In the genomic region with DNA sequence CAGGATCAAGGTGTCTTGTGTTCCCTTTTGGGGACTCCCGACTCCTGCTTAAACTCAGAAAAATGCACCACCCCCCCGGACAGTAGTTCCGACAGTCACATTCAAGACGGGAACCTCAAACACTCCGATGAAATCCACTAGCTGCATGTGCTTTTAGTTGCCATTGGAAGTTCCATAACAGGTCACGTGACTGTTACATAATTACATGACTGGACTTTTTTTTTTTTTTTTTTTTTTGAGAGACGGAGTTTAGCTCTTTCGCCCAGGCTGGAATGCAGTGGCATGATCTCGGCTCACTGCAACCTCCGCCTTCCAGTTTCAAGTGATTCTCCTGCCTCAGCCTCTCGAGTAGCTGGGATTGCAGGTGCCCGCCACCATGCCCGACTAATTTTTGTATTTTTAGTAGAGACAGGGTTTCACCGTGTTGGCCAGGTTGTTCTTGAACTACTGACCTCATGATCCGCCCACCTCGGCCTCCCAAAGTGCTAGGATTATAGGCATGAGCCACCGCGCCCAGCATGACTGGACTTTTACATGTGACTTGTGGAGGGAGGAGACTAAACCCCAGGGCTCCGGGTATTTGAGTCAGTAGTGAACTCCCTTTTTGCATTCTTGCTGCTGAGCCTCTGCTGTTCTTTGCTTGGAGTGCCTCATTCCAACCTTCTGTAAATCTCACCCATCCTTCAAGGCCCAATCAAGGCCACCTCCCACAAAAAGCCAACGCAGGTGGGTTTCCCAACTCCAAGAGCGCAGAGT, we compare ENCODE assay signal across 9 cellular contexts. TPM values are rescaled to one million over a fixed set of nuclear protein-coding genes. Genes with fewer than 3 reads are reported as not detected.
DNase-seq lines count a peak whose midpoint lies in the region; ATAC-seq and TF ChIP-seq lines count a peak whose summit lies in the region.
"Not testable (repeated sequence)": the region's sequence is repeated elsewhere in the genome, so short reads cannot be mapped to it uniquely, and the experiment has no call there.
"Had no signal": no experiment of that assay in that cellular context is flagged by ENCODE, and none has a peak within 500 bp of the region (broad histone marks: within the 10 kb centered on the region; RNA-seq: fewer than 3 reads in every experiment).

No MANE protein-coding gene starts in this region.

- not testable (repeated sequence) for H3K9me3 Mint-ChIP-seq in CD8-positive, alpha-beta T cell; activated CD8-positive, alpha-beta T cell treated with anti-CD3 and anti-CD28 coated beads, Interleukin-2, amount 10 ng/mL, durations not matched to agents 7 days and 5 days (ENCODE audit: insufficient read depth)

- not testable (repeated sequence) for TF ChIP-seq RAD21 in neural cell (conservative IDR thresholded peaks at IDR 0.05)

- H3K4me3 Mint-ChIP-seq in CD8-positive, alpha-beta T cell: peak overlapping the region; percentile 83
- peak overlapping the region; percentile 82 for H3K4me3 Mint-ChIP-seq in activated CD8-positive, alpha-beta T cell treated with anti-CD3 and anti-CD28 coated beads, Interleukin-2, amount 10 ng/mL, durations not matched to agents 7 days and 5 days

- TF ChIP-seq POLR2A in transverse colon (IDR thresholded peaks at IDR 0.05): peak; percentile 88

- TF ChIP-seq EP300 in neural cell (conservative IDR thresholded peaks at IDR 0.05; ENCODE audit: poor library complexity, severe bottlenecking); transverse colon (IDR thresholded peaks at IDR 0.05; ENCODE audit: low read depth): not testable (repeated sequence)

- POLR2A ChIA-PET in CD8-positive, alpha-beta T cell (lab: Charles Lee): interaction anchor here (1.1 to 1.9 kb wide), 5 partner anchors 8 to 47 kb away, joined by 4 to 10 read pairs (median 6); partner anchors contain the start of genes ALYREF, ANAPC11, ARHGDIA and MAFG
- POLR2A ChIA-PET in PC-9 (lab: Charles Lee; ENCODE audit: unreplicated experiment): interaction anchor here (1.0 kb wide), 1 partner anchor 10 kb away, joined by 8 read pairs; no protein-coding TSS in a partner anchor
- POLR2A ChIA-PET in activated CD8-positive, alpha-beta T cell treated with anti-CD3 and anti-CD28 coated beads, Interleukin-2, amount 10 ng/mL, durations not matched to agents 7 days and 5 days (lab: Charles Lee): interaction anchor here (1.1 to 2.2 kb wide), 3 partner anchors 11 to 46 kb away, joined by 3 to 19 read pairs (median 6); partner anchors contain the start of genes ARHGDIA and MAFG

- H3K27ac ChIP-seq in CD8-positive, alpha-beta T cell (ENCODE audit: low read depth, low read length); left ventricle myocardium inferior (replicated peaks); neural cell (ENCODE audit: low read length): not testable (repeated sequence)
- H3K27ac ChIP-seq in PC-9 (peak overlapping the region; percentile 62), colonic mucosa (peak overlapping the region; percentile 57), transverse colon (peak overlapping the region; percentile 88 to 92 (median 90))

- intact Hi-C loops in CD8-positive, alpha-beta T cell (cut with DNase I, micrococcal nuclease): loop anchor here (5.0 to 10.0 kb wide), 2 partner anchors 84 to 538 kb away; partner anchors contain the start of genes CYBC1 (in 1 of the 2), MCRIP1 (in 1 of the 2) and NARF (in 1 of the 2)
- intact Hi-C loops in PC-9 (cut with micrococcal nuclease; ENCODE audit: unreplicated experiment); colonic mucosa (cut with DNase I); left ventricle myocardium inferior (cut with micrococcal nuclease); transverse colon (cut with DNase I; ENCODE audit: low total_unique reads): not testable (repeated sequence)

- peak overlapping the region; percentile 96 for H3K4me2 ChIP-seq in PC-9
- H3K4me2 ChIP-seq in neural cell (ENCODE audit: low read length): not testable (repeated sequence)

- not testable (repeated sequence) for H3K27ac Mint-ChIP-seq in CD8-positive, alpha-beta T cell
- H3K27ac Mint-ChIP-seq in activated CD8-positive, alpha-beta T cell treated with anti-CD3 and anti-CD28 coated beads, Interleukin-2, amount 10 ng/mL, durations not matched to agents 7 days and 5 days: peak overlapping the region; percentile 16

- not testable (repeated sequence) for H2AFZ ChIP-seq in PC-9; neural cell (ENCODE audit: low read depth, low read length)

- H3K9me3 ChIP-seq in CD8-positive, alpha-beta T cell (ENCODE audit: low read length); PC-9 (ENCODE audit: insufficient read depth, low read depth); colonic mucosa; left ventricle myocardium inferior (replicated peaks); neural cell (ENCODE audit: low read length); transverse colon: not testable (repeated sequence)

- 60 to 67% methylated on average over 6 to 21 of the region's 21 CpGs for WGBS in transverse colon (ENCODE audit: low coverage in 1 of 2), 2 donors

- not testable (repeated sequence) for ATAC-seq in CD8-positive, alpha-beta T cell; activated CD8-positive, alpha-beta T cell treated with anti-CD3 and anti-CD28 coated beads, Interleukin-2, amount 10 ng/mL, durations not matched to agents 7 days and 5 days

- peaks cover 65% of the 10 kb centered on the region for H3F3A ChIP-seq in PC-9 (ENCODE audit: insufficient read depth, low read depth)
- H3F3A ChIP-seq in neural cell (ENCODE audit: insufficient read depth, low read length, poor library complexity, severe bottlenecking): not testable (repeated sequence)

- H3K79me2 ChIP-seq in PC-9 (ENCODE audit: low read depth) (peaks cover 54% of the 10 kb centered on the region), neural cell (replicated peaks; ENCODE audit: insufficient read depth, low read length) (peaks cover 13% of the 10 kb centered on the region)

- peaks cover 43% of the 10 kb centered on the region for H3K36me3 Mint-ChIP-seq in CD8-positive, alpha-beta T cell
- H3K36me3 Mint-ChIP-seq in activated CD8-positive, alpha-beta T cell treated with anti-CD3 and anti-CD28 coated beads, Interleukin-2, amount 10 ng/mL, durations not matched to agents 7 days and 5 days (ENCODE audit: low read depth): peaks cover 54% of the 10 kb centered on the region

- H3K27me3 Mint-ChIP-seq in CD8-positive, alpha-beta T cell (ENCODE audit: low read depth); activated CD8-positive, alpha-beta T cell treated with anti-CD3 and anti-CD28 coated beads, Interleukin-2, amount 10 ng/mL, durations not matched to agents 7 days and 5 days (ENCODE audit: low read depth): not testable (repeated sequence)

- not testable (repeated sequence) for TF ChIP-seq CTCF in CD8-positive, alpha-beta T cell (IDR thresholded peaks at IDR 0.05); PC-9 (conservative IDR thresholded peaks at IDR 0.05); colonic mucosa (IDR thresholded peaks at IDR 0.05); left ventricle myocardium inferior (IDR thresholded peaks at IDR 0.05; ENCODE audit: borderline replicate concordance); neural cell (IDR thresholded peaks at IDR 0.05; ENCODE audit: poor library complexity, severe bottlenecking); transverse colon (IDR thresholded peaks at IDR 0.05)

- peaks cover 19% of the 10 kb centered on the region for H3K4me1 ChIP-seq in CD8-positive, alpha-beta T cell (ENCODE audit: insufficient read depth, low read length)
- H3K4me1 ChIP-seq in PC-9 (replicated peaks; ENCODE audit: insufficient read depth) (peaks cover 50% of the 10 kb centered on the region), colonic mucosa (peaks cover 20% of the 10 kb centered on the region), left ventricle myocardium inferior (peaks cover 49% of the 10 kb centered on the region), transverse colon (peaks cover 11 to 55% (median 39%) of the 10 kb centered on the region in 4 donors)

- not testable (repeated sequence) for BruUV-seq in PC-9 (replicated peaks; lab: Mats Ljungman, UMichigan)

- CTCF ChIA-PET in CD8-positive, alpha-beta T cell (lab: Charles Lee): interaction anchor here (0.6 to 1.7 kb wide), 3 partner anchors 10 to 182 kb away, joined by 3 to 6 read pairs (median 4); no protein-coding TSS in a partner anchor
- CTCF ChIA-PET in PC-9 (lab: Charles Lee): not testable (repeated sequence)
- CTCF ChIA-PET in activated CD8-positive, alpha-beta T cell treated with anti-CD3 and anti-CD28 coated beads, Interleukin-2, amount 10 ng/mL, durations not matched to agents 7 days and 5 days (lab: Charles Lee): interaction anchor here (1.1 kb wide), 1 partner anchor 43 kb away, joined by 3 read pairs; no protein-coding TSS in a partner anchor

- H3K4me1 Mint-ChIP-seq in CD8-positive, alpha-beta T cell (ENCODE audit: low read depth): peaks cover 27% of the 10 kb centered on the region
- peaks cover 35% of the 10 kb centered on the region for H3K4me1 Mint-ChIP-seq in activated CD8-positive, alpha-beta T cell treated with anti-CD3 and anti-CD28 coated beads, Interleukin-2, amount 10 ng/mL, durations not matched to agents 7 days and 5 days (ENCODE audit: low read depth)

- DNase-seq in CD8-positive, alpha-beta T cell; activated CD8-positive, alpha-beta T cell treated with anti-CD3 and anti-CD28 coated beads, Interleukin-2, amount 10 ng/mL, durations not matched to agents 7 days and 5 days; left ventricle myocardium inferior: not testable (repeated sequence)
- DNase-seq in HT-29 (ENCODE audit: low spot score) (peak; percentile 61), PC-9 (peak; percentile 79 to 80), colonic mucosa (peak; percentile 75), transverse colon (peak; percentile 70)

- H3K9me2 ChIP-seq in PC-9 (ENCODE audit: insufficient read depth); neural cell (ENCODE audit: insufficient read depth, low read length): not testable (repeated sequence)

- peaks cover 28% of the 10 kb centered on the region for H3K36me3 ChIP-seq in CD8-positive, alpha-beta T cell (ENCODE audit: insufficient read depth, low read length)
- not testable (repeated sequence) for H3K36me3 ChIP-seq in PC-9 (ENCODE audit: low read depth); neural cell (ENCODE audit: insufficient read depth, low read length)
- H3K36me3 ChIP-seq in colonic mucosa: peaks cover 13% of the 10 kb centered on the region
- peaks cover 59% of the 10 kb centered on the region for H3K36me3 ChIP-seq in left ventricle myocardium inferior
- H3K36me3 ChIP-seq in transverse colon: peaks cover 0 to 26% (median 10%) of the 10 kb centered on the region in 4 donors

- H4K20me1 ChIP-seq in PC-9 (ENCODE audit: insufficient read depth); neural cell (ENCODE audit: insufficient read depth): not testable (repeated sequence)

- peak overlapping the region; percentile 79 to 90 for H3K9ac ChIP-seq in colonic mucosa (ENCODE audit: low read depth in 2 of 2, low read length in 2 of 2)
- H3K9ac ChIP-seq in neural cell (ENCODE audit: low read length): not testable (repeated sequence)

- in situ Hi-C loops in transverse colon (cut with MboI; ENCODE audit: low pct_ligation_motif_present in 1 of 4, low pct_unique_long_range_greater_than_20kb in 1 of 4, low sequenced_read_pairs in 3 of 4): not testable (repeated sequence)

- not testable (repeated sequence) for H3K27me3 ChIP-seq in CD8-positive, alpha-beta T cell (ENCODE audit: insufficient read depth, low read length); PC-9 (ENCODE audit: insufficient read depth, low read depth); colonic mucosa; left ventricle myocardium inferior (ENCODE audit: low read depth); neural cell (ENCODE audit: insufficient read depth, low read depth, low read length); transverse colon

- peak overlapping the region; percentile 69 for H3K4me3 ChIP-seq in CD8-positive, alpha-beta T cell (ENCODE audit: low read depth, low read length)
- H3K4me3 ChIP-seq in PC-9 (peak overlapping the region; percentile 66), colonic mucosa (peak overlapping the region; percentile 86), left ventricle myocardium inferior (peak overlapping the region; percentile 90), neural cell (ENCODE audit: low read length) (peak overlapping the region; percentile 79), transverse colon (peak overlapping the region in 3 of 4 donors; percentile 83 to 99 (median 90))

RNA-seq across cellular contexts. Expression of gene SIRT7, which starts 1.6 kb away (rescaled TPM):
- total RNA-seq in CD8-positive, alpha-beta T cell: 10 to 100 TPM; 75.2 to 76.1 TPM
- 101 and 121 TPM in 2 replicates for total RNA-seq in HT-29 (2014; rRNA removed; shearing (Covaris generic))
- 78.3 and 98.5 TPM in 2 replicates for total RNA-seq in PC-9 (2021)
- total RNA-seq in activated CD8-positive, alpha-beta T cell treated with anti-CD3 and anti-CD28 coated beads, Interleukin-2, amount 10 ng/mL, durations not matched to agents 7 days and 5 days: 10 to 100 TPM; 55.0 to 63.4 TPM
- 10 to 100 TPM; 43.3 to 81.9 TPM for total RNA-seq in colonic mucosa
- total RNA-seq in left ventricle myocardium inferior: 8.5 TPM
- polyA plus RNA-seq in neural cell: 44.5 and 54.4 TPM in 2 replicates
- polyA minus RNA-seq in neural cell: 11.9 and 16.6 TPM in 2 replicates
- 100 to 1,000 TPM in 2 of 4 donors, 10 to 100 TPM in 2; 76.5 to 315 (median 172) TPM for total RNA-seq in transverse colon

RNA-seq across cellular contexts. Expression of gene PCYT2, which starts 5.2 kb away (rescaled TPM):
- total RNA-seq in CD8-positive, alpha-beta T cell: 10 to 100 TPM; 18.0 to 18.1 TPM
- total RNA-seq in HT-29 (2014; rRNA removed; shearing (Covaris generic)): 163 and 167 TPM in 2 replicates
- total RNA-seq in PC-9 (2021) (54.7 and 82.2 TPM in 2 replicates), colonic mucosa (10 to 100 TPM; 47.5 to 71.6 TPM), left ventricle myocardium inferior (48.1 TPM), transverse colon (100 to 1,000 TPM in 1 of 4 donors, 10 to 100 TPM in 3; 37.2 to 424 (median 77.1) TPM)
- 10 to 100 TPM; 48.6 to 50.4 TPM for total RNA-seq in activated CD8-positive, alpha-beta T cell treated with anti-CD3 and anti-CD28 coated beads, Interleukin-2, amount 10 ng/mL, durations not matched to agents 7 days and 5 days
- 28.9 and 35.3 TPM in 2 replicates for polyA plus RNA-seq in neural cell
- polyA minus RNA-seq in neural cell: 22.8 and 28.7 TPM in 2 replicates

RNA-seq across cellular contexts. Expression of gene MAFG, which starts 11.1 kb away (rescaled TPM):
- 10 to 100 TPM in 1 of 2 experiments, 1 to 10 TPM in 1; 8.5 to 10.5 TPM for total RNA-seq in CD8-positive, alpha-beta T cell
- total RNA-seq in HT-29 (2014; rRNA removed; shearing (Covaris generic)): 42.8 and 45.5 TPM in 2 replicates
- 79.5 and 85.9 TPM in 2 replicates for total RNA-seq in PC-9 (2021)
- total RNA-seq in activated CD8-positive, alpha-beta T cell treated with anti-CD3 and anti-CD28 coated beads, Interleukin-2, amount 10 ng/mL, durations not matched to agents 7 days and 5 days: 10 to 100 TPM; 14.0 to 16.5 TPM
- 10 to 100 TPM; 16.0 to 20.4 TPM for total RNA-seq in colonic mucosa
- total RNA-seq in left ventricle myocardium inferior: 24.3 TPM
- 11.8 and 12.4 TPM in 2 replicates for polyA plus RNA-seq in neural cell
- polyA minus RNA-seq in neural cell: 13.5 and 14.4 TPM in 2 replicates
- total RNA-seq in transverse colon: 10 to 100 TPM; 22.4 to 34.4 (median 24.3) TPM

RNA-seq across cellular contexts. Expression of gene NPB, which starts 14.4 kb away (rescaled TPM):
- under 1 TPM in 1 of 2 experiments, not detected in 1; 0.38 TPM for total RNA-seq in CD8-positive, alpha-beta T cell
- 2.4 and 3.2 TPM in 2 replicates for total RNA-seq in HT-29 (2014; rRNA removed; shearing (Covaris generic))
- total RNA-seq in PC-9 (2021) (0.83 and 1.1 TPM in 2 replicates), colonic mucosa (under 1 TPM in 1 of 2 donors, not detected in 1; 0.22 TPM), left ventricle myocardium inferior (0.19 TPM), transverse colon (under 1 TPM in 1 of 4 donors, not detected in 3; 0.41 TPM)
- total RNA-seq in activated CD8-positive, alpha-beta T cell treated with anti-CD3 and anti-CD28 coated beads, Interleukin-2, amount 10 ng/mL, durations not matched to agents 7 days and 5 days: under 1 TPM; 0.18 to 0.55 TPM
- 1.3 and 1.7 TPM in 2 replicates for polyA plus RNA-seq in neural cell
- polyA minus RNA-seq in neural cell: 2.5 and 4.4 TPM in 2 replicates
- total RNA-seq: mesenteric fat pad had no signal

RNA-seq across cellular contexts. Expression of gene PYCR1, which starts 20.7 kb away (rescaled TPM):
- total RNA-seq in CD8-positive, alpha-beta T cell: 1 to 10 TPM in 1 of 2 experiments, under 1 TPM in 1; 0.56 to 1.5 TPM
- total RNA-seq in HT-29 (2014; rRNA removed; shearing (Covaris generic)): 255 and 273 TPM in 2 replicates
- total RNA-seq in PC-9 (2021): 88.9 and 120 TPM in 2 replicates
- total RNA-seq in activated CD8-positive, alpha-beta T cell treated with anti-CD3 and anti-CD28 coated beads, Interleukin-2, amount 10 ng/mL, durations not matched to agents 7 days and 5 days: 10 to 100 TPM; 35.5 to 38.1 TPM
- 100 to 1,000 TPM in 1 of 2 donors, 10 to 100 TPM in 1; 56.5 to 131 TPM for total RNA-seq in colonic mucosa
- total RNA-seq in left ventricle myocardium inferior: 3.8 TPM
- polyA plus RNA-seq in neural cell: 41.7 and 61.0 TPM in 2 replicates
- polyA minus RNA-seq in neural cell: 18.9 and 23.1 TPM in 2 replicates
- 100 to 1,000 TPM in 1 of 4 donors, 10 to 100 TPM in 2, not detected in 1; 16.4 to 257 (median 20.5) TPM for total RNA-seq in transverse colon
